ENCODE assay signal across 1 cellular context in the genomic region with DNA sequence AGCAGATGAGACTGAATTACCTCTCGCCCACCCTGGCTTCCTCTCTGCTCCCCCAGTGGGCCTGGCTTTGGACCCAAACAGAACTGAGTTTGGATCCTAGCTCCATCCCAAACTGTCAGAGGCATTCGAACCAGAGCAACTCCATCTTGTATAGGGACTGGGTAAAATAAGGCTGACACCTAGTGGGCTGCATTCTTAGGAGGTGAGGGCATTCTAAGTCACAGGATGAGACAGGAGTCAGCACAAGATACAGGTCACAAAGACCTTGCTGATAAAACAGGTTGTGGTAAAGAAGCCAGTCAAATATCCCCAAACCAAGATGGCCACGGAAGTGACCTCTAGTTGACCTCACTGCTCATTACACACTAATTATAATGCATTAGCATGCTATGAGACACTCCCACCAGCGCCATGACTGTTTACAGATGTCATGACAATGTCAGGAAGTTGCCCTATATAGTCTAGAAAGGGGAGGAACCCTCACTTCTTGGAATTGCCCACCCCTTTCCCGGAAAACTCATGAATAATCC.
A peak's percentile ranks its signal among the peaks of the same experiment; 100 is the strongest.
TF ChIP-seq lines count a peak whose summit lies in the region.

No MANE protein-coding gene starts in this region.

TF ChIP-seq in K562, 482 proteins besides CTCF, POLR2A, EP300 and RAD21 (continued from another document and continues in another):
- TF ChIP-seq, protein P1, sequence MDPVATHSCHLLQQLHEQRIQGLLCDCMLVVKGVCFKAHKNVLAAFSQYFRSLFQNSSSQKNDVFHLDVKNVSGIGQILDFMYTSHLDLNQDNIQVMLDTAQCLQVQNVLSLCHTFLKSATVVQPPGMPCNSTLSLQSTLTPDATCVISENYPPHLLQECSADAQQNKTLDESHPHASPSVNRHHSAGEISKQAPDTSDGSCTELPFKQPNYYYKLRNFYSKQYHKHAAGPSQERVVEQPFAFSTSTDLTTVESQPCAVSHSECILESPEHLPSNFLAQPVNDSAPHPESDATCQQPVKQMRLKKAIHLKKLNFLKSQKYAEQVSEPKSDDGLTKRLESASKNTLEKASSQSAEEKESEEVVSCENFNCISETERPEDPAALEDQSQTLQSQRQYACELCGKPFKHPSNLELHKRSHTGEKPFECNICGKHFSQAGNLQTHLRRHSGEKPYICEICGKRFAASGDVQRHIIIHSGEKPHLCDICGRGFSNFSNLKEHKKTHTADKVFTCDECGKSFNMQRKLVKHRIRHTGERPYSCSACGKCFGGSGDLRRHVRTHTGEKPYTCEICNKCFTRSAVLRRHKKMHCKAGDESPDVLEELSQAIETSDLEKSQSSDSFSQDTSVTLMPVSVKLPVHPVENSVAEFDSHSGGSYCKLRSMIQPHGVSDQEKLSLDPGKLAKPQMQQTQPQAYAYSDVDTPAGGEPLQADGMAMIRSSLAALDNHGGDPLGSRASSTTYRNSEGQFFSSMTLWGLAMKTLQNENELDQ (CRISPR knock-in tag; IDR thresholded peaks at IDR 0.05; ENCODE audit: borderline replicate concordance) = no peak
- TF ChIP-seq GABPA (tag; conservative IDR thresholded peaks at IDR 0.05; ENCODE audit: low read depth) = peak; percentile 76
- TF ChIP-seq CBX1 (IDR thresholded peaks at IDR 0.05; ENCODE audit: low read depth) = no peak
- TF ChIP-seq ZNF41 (CRISPR knock-in tag; conservative IDR thresholded peaks at IDR 0.05) = peak; percentile 100
- TF ChIP-seq, protein P2, sequence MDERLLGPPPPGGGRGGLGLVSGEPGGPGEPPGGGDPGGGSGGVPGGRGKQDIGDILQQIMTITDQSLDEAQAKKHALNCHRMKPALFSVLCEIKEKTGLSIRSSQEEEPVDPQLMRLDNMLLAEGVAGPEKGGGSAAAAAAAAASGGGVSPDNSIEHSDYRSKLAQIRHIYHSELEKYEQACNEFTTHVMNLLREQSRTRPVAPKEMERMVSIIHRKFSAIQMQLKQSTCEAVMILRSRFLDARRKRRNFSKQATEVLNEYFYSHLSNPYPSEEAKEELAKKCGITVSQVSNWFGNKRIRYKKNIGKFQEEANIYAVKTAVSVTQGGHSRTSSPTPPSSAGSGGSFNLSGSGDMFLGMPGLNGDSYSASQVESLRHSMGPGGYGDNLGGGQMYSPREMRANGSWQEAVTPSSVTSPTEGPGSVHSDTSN (CRISPR knock-in tag; IDR thresholded peaks at IDR 0.05; ENCODE audit: low read depth) = no peak
- TF ChIP-seq, protein P2 (tag; conservative IDR thresholded peaks at IDR 0.05; ENCODE audit: low read depth) = peak; percentile 91
- TF ChIP-seq YBX1 (IDR thresholded peaks at IDR 0.05) = no peak
- TF ChIP-seq HNRNPUL1 (IDR thresholded peaks at IDR 0.05; ENCODE audit: low read length) = no peak
- peak; percentile 90 for TF ChIP-seq NUFIP1 (IDR thresholded peaks at IDR 0.05; ENCODE audit: partially characterized antibody)
- TF ChIP-seq, protein P3, sequence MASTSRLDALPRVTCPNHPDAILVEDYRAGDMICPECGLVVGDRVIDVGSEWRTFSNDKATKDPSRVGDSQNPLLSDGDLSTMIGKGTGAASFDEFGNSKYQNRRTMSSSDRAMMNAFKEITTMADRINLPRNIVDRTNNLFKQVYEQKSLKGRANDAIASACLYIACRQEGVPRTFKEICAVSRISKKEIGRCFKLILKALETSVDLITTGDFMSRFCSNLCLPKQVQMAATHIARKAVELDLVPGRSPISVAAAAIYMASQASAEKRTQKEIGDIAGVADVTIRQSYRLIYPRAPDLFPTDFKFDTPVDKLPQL (IDR thresholded peaks at IDR 0.05; ENCODE audit: extremely low read depth, insufficient read length) = no peak
- TF ChIP-seq TBP (optimal IDR thresholded peaks at IDR 0.05; ENCODE audit: low read depth, low read length) = no peak
- TF ChIP-seq PYGO2 (tag; IDR thresholded peaks at IDR 0.05) = peak; percentile 100
- peak; percentile 61; the same call in 1 of the 2 replicates for TF ChIP-seq MTA1 (IDR thresholded peaks at IDR 0.05; ENCODE audit: borderline replicate concordance)
- TF ChIP-seq, protein P4, sequence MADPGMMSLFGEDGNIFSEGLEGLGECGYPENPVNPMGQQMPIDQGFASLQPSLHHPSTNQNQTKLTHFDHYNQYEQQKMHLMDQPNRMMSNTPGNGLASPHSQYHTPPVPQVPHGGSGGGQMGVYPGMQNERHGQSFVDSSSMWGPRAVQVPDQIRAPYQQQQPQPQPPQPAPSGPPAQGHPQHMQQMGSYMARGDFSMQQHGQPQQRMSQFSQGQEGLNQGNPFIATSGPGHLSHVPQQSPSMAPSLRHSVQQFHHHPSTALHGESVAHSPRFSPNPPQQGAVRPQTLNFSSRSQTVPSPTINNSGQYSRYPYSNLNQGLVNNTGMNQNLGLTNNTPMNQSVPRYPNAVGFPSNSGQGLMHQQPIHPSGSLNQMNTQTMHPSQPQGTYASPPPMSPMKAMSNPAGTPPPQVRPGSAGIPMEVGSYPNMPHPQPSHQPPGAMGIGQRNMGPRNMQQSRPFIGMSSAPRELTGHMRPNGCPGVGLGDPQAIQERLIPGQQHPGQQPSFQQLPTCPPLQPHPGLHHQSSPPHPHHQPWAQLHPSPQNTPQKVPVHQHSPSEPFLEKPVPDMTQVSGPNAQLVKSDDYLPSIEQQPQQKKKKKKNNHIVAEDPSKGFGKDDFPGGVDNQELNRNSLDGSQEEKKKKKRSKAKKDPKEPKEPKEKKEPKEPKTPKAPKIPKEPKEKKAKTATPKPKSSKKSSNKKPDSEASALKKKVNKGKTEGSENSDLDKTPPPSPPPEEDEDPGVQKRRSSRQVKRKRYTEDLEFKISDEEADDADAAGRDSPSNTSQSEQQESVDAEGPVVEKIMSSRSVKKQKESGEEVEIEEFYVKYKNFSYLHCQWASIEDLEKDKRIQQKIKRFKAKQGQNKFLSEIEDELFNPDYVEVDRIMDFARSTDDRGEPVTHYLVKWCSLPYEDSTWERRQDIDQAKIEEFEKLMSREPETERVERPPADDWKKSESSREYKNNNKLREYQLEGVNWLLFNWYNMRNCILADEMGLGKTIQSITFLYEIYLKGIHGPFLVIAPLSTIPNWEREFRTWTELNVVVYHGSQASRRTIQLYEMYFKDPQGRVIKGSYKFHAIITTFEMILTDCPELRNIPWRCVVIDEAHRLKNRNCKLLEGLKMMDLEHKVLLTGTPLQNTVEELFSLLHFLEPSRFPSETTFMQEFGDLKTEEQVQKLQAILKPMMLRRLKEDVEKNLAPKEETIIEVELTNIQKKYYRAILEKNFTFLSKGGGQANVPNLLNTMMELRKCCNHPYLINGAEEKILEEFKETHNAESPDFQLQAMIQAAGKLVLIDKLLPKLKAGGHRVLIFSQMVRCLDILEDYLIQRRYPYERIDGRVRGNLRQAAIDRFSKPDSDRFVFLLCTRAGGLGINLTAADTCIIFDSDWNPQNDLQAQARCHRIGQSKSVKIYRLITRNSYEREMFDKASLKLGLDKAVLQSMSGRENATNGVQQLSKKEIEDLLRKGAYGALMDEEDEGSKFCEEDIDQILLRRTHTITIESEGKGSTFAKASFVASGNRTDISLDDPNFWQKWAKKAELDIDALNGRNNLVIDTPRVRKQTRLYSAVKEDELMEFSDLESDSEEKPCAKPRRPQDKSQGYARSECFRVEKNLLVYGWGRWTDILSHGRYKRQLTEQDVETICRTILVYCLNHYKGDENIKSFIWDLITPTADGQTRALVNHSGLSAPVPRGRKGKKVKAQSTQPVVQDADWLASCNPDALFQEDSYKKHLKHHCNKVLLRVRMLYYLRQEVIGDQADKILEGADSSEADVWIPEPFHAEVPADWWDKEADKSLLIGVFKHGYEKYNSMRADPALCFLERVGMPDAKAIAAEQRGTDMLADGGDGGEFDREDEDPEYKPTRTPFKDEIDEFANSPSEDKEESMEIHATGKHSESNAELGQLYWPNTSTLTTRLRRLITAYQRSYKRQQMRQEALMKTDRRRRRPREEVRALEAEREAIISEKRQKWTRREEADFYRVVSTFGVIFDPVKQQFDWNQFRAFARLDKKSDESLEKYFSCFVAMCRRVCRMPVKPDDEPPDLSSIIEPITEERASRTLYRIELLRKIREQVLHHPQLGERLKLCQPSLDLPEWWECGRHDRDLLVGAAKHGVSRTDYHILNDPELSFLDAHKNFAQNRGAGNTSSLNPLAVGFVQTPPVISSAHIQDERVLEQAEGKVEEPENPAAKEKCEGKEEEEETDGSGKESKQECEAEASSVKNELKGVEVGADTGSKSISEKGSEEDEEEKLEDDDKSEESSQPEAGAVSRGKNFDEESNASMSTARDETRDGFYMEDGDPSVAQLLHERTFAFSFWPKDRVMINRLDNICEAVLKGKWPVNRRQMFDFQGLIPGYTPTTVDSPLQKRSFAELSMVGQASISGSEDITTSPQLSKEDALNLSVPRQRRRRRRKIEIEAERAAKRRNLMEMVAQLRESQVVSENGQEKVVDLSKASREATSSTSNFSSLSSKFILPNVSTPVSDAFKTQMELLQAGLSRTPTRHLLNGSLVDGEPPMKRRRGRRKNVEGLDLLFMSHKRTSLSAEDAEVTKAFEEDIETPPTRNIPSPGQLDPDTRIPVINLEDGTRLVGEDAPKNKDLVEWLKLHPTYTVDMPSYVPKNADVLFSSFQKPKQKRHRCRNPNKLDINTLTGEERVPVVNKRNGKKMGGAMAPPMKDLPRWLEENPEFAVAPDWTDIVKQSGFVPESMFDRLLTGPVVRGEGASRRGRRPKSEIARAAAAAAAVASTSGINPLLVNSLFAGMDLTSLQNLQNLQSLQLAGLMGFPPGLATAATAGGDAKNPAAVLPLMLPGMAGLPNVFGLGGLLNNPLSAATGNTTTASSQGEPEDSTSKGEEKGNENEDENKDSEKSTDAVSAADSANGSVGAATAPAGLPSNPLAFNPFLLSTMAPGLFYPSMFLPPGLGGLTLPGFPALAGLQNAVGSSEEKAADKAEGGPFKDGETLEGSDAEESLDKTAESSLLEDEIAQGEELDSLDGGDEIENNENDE (IDR thresholded peaks at IDR 0.05; ENCODE audit: low read depth, low read length) = no peak
- TF ChIP-seq ZBTB1 (CRISPR knock-in tag; IDR thresholded peaks at IDR 0.05; ENCODE audit: borderline replicate concordance, low read depth) = no peak
- TF ChIP-seq, protein P5, sequence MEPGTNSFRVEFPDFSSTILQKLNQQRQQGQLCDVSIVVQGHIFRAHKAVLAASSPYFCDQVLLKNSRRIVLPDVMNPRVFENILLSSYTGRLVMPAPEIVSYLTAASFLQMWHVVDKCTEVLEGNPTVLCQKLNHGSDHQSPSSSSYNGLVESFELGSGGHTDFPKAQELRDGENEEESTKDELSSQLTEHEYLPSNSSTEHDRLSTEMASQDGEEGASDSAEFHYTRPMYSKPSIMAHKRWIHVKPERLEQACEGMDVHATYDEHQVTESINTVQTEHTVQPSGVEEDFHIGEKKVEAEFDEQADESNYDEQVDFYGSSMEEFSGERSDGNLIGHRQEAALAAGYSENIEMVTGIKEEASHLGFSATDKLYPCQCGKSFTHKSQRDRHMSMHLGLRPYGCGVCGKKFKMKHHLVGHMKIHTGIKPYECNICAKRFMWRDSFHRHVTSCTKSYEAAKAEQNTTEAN (CRISPR knock-in tag; IDR thresholded peaks at IDR 0.05) = no peak
- no peak for TF ChIP-seq CCNT2 (IDR thresholded peaks at IDR 0.05; ENCODE audit: borderline replicate concordance, extremely low read depth, insufficient read length, low read depth, low read length)
- TF ChIP-seq ZNF668 (CRISPR knock-in tag; IDR thresholded peaks at IDR 0.05) = peak; percentile 99
- TF ChIP-seq LARP7 (IDR thresholded peaks at IDR 0.05) = no peak
- TF ChIP-seq, protein P6, sequence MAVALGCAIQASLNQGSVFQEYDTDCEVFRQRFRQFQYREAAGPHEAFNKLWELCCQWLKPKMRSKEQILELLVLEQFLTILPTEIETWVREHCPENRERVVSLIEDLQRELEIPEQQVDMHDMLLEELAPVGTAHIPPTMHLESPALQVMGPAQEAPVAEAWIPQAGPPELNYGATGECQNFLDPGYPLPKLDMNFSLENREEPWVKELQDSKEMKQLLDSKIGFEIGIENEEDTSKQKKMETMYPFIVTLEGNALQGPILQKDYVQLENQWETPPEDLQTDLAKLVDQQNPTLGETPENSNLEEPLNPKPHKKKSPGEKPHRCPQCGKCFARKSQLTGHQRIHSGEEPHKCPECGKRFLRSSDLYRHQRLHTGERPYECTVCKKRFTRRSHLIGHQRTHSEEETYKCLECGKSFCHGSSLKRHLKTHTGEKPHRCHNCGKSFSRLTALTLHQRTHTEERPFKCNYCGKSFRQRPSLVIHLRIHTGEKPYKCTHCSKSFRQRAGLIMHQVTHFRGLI (CRISPR knock-in tag; IDR thresholded peaks at IDR 0.05) = peak; percentile 100
- TF ChIP-seq PRMT5 (CRISPR knock-in tag; IDR thresholded peaks at IDR 0.05) = no peak
- no peak for TF ChIP-seq RB1 (IDR thresholded peaks at IDR 0.05; ENCODE audit: low read depth)
- no peak for TF ChIP-seq NCOA2 (IDR thresholded peaks at IDR 0.05; ENCODE audit: partially characterized antibody in 2 of 2)
- TF ChIP-seq SREBF2 (CRISPR knock-in tag; IDR thresholded peaks at IDR 0.05) = no peak
- TF ChIP-seq RBBP5 (IDR thresholded peaks at IDR 0.05; ENCODE audit: borderline replicate concordance, insufficient read depth, low read length, poor library complexity, severe bottlenecking) = no peak
- TF ChIP-seq ZNF77 (CRISPR knock-in tag; IDR thresholded peaks at IDR 0.05) = peak; percentile 97
- peak; percentile 97 for TF ChIP-seq ESRRB (CRISPR knock-in tag; IDR thresholded peaks at IDR 0.05; ENCODE audit: borderline replicate concordance)
- no peak for TF ChIP-seq MEF2A (IDR thresholded peaks at IDR 0.05; ENCODE audit: control insufficient read depth, low read depth, low read length)
- TF ChIP-seq GTF2A2 (tag; IDR thresholded peaks at IDR 0.05) = peak; percentile 98
- 0 out of 2 replicates have a peak, but pooled peaks have one; percentile 64 for TF ChIP-seq ZNF778 (CRISPR knock-in tag; IDR thresholded peaks at IDR 0.05)
- peak; percentile 99 for TF ChIP-seq ZNF79 (CRISPR knock-in tag; IDR thresholded peaks at IDR 0.05; ENCODE audit: low read depth)
- TF ChIP-seq EHMT2 (IDR thresholded peaks at IDR 0.05) = no peak
- no peak for TF ChIP-seq GATA2 (CRISPR knock-in tag; IDR thresholded peaks at IDR 0.05)
- no peak for TF ChIP-seq NFYB (IDR thresholded peaks at IDR 0.05; ENCODE audit: extremely low read depth, insufficient read length)
- TF ChIP-seq SAP30 (IDR thresholded peaks at IDR 0.05; ENCODE audit: borderline replicate concordance, insufficient read depth, low read depth, low read length, poor library complexity, severe bottlenecking) = no peak
- TF ChIP-seq SIN3B (IDR thresholded peaks at IDR 0.05; ENCODE audit: low read depth) = no peak
- TF ChIP-seq ZKSCAN8 (CRISPR knock-in tag; IDR thresholded peaks at IDR 0.05) = peak; percentile 99
- no peak for TF ChIP-seq COPS2 (conservative IDR thresholded peaks at IDR 0.05)
- TF ChIP-seq POLR2G (IDR thresholded peaks at IDR 0.05; ENCODE audit: low read depth, low read length) = no peak
- TF ChIP-seq ZNF75A (CRISPR knock-in tag; IDR thresholded peaks at IDR 0.05) = peak; percentile 95
- no peak for TF ChIP-seq POLR2AphosphoS2 (IDR thresholded peaks at IDR 0.05; ENCODE audit: low read length)
- TF ChIP-seq ATF7 (IDR thresholded peaks at IDR 0.05) = peak; percentile 82; the same call in 1 of the 2 replicates
- no peak for TF ChIP-seq U2AF2 (optimal IDR thresholded peaks at IDR 0.05; ENCODE audit: low read depth, low read length)
- no peak for TF ChIP-seq PML (IDR thresholded peaks at IDR 0.05; ENCODE audit: low read length)
- TF ChIP-seq ILK (tag; IDR thresholded peaks at IDR 0.05; ENCODE audit: borderline replicate concordance, low read depth) = peak; percentile 98
- TF ChIP-seq EGR1 (conservative IDR thresholded peaks at IDR 0.05) = no peak
- TF ChIP-seq ZBED1 (IDR thresholded peaks at IDR 0.05) = no peak
- peak; percentile 100 for TF ChIP-seq ZNF583 (CRISPR knock-in tag; IDR thresholded peaks at IDR 0.05)
